8 cellular contexts compared by ENCODE assay signal in the genomic region with DNA sequence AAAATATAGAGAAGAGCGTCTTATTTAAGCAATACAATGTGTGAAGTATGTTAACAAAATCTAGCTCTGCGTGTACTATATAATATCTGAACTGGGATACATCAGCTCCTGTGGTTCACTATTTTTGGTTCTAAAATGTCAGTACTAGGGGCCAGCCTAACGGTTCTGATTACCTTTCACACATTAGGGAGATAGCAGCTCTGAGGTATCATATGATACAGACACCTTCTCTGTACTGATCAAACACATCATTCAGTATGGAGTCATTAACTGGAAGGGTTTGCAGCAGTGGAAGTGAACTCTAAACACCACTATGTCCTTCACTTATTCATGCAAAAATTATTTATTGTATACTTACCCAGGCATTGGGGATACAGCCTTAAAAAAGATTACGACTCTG. TPM values are rescaled to one million over a fixed set of nuclear protein-coding genes. Genes with fewer than 3 reads are reported as not detected.
DNase-seq lines count a peak whose midpoint lies in the region; ATAC-seq, FAIRE-seq and TF ChIP-seq lines count a peak whose summit lies in the region.

No MANE protein-coding gene starts in this region.

- no peaks in the 10 kb centered on the region for H3K27me3 Mint-ChIP-seq in CD14-positive monocyte (ENCODE audit: low read depth in 3 of 3)
- H3K27me3 Mint-ChIP-seq in nephron (ENCODE audit: low read depth): no peaks in the 10 kb centered on the region

- peaks cover 61% of the 10 kb centered on the region for H3K4me1 Mint-ChIP-seq in CD14-positive monocyte
- H3K4me1 Mint-ChIP-seq in nephron: peaks cover 45% of the 10 kb centered on the region

- FAIRE-seq in bronchial epithelial cell (lab: Jason Lieb, UNC): no peak

- H3K27ac ChIP-seq in KOPT-K1 (ENCODE audit: low read depth, low read length, poor library complexity, severe bottlenecking): peak overlapping the region; percentile 96

- H3K36me3 Mint-ChIP-seq in CD14-positive monocyte: peaks cover 3 to 4% of the 10 kb centered on the region in 2 donors
- no peaks in the 10 kb centered on the region for H3K36me3 Mint-ChIP-seq in nephron (ENCODE audit: low read depth)

- H3K9me3 ChIP-seq in KOPT-K1 (ENCODE audit: insufficient read depth, low read length, poor library complexity, severe bottlenecking): no peaks in the 10 kb centered on the region

- H3K27me3 ChIP-seq in bronchial epithelial cell (ENCODE audit: control insufficient read depth, insufficient read depth, low read length): no peaks in the 10 kb centered on the region

- peaks cover 8% of the 10 kb centered on the region; the same call in 1 of the 2 replicates for H3K36me3 ChIP-seq in KOPT-K1 (ENCODE audit: insufficient read depth, low read length)
- no peaks in the 10 kb centered on the region for H3K36me3 ChIP-seq in bronchial epithelial cell (ENCODE audit: control insufficient read depth, insufficient read depth, low read length)

- no peak for DNase-seq in CD14-positive monocyte (ENCODE audit: low spot score)
- DNase-seq in bronchial epithelial cell (ENCODE audit: low read depth): peak; percentile 15
- no peak for DNase-seq in cortex of kidney (lab: John Stamatoyannopoulos, UW)
- no peak for DNase-seq in left lobe of liver (ENCODE audit: low spot score)
- no peak for DNase-seq in islet precursor cell

- no peak for TF ChIP-seq CTCF in CD14-positive monocyte (IDR thresholded peaks at IDR 0.05)
- no peak for TF ChIP-seq CTCF in bronchial epithelial cell (IDR thresholded peaks at IDR 0.05; ENCODE audit: insufficient read depth, low read length, severe bottlenecking)
- TF ChIP-seq CTCF in nephron (IDR thresholded peaks at IDR 0.05; ENCODE audit: unreplicated experiment in 3 of 3): no peak

- peak overlapping the region; percentile 94 to 95 for H3K4me3 Mint-ChIP-seq in CD14-positive monocyte
- peak overlapping the region; percentile 89 to 95 (median 93) for H3K4me3 Mint-ChIP-seq in nephron

- intact Hi-C loops in CD14-positive monocyte (cut with micrococcal nuclease): loop anchor here (5.0 to 10.0 kb wide), 2 partner anchors 51 to 129 kb away; a partner anchor contains a TSS

- ATAC-seq in left lobe of liver: no peak
- ATAC-seq in HG03108 (IDR thresholded peaks at IDR 0.05; ENCODE audit: unreplicated experiment): no peak

- H3K9me3 Mint-ChIP-seq in CD14-positive monocyte: no peaks in the 10 kb centered on the region
- H3K9me3 Mint-ChIP-seq in nephron: no peaks in the 10 kb centered on the region

- H3K27ac Mint-ChIP-seq in CD14-positive monocyte (peak overlapping the region; percentile 92 to 99 (median 97)), nephron (peak overlapping the region; percentile 98 to 99 (median 98))

- H3K4me3 ChIP-seq in bronchial epithelial cell (ENCODE audit: low read depth, low read length): peak overlapping the region; percentile 84

RNA-seq across cellular contexts. Expression of a gene that starts 2.1 kb away (rescaled TPM):
- 10 to 100 TPM; 14.5 to 22.5 TPM for polyA plus RNA-seq in CD14-positive monocyte
- total RNA-seq in bronchial epithelial cell (29.8 and 30.3 TPM in 2 replicates), left lobe of liver (8.4 TPM)

RNA-seq across cellular contexts. Expression of a gene that starts 57.5 kb away (rescaled TPM):
- polyA plus RNA-seq in CD14-positive monocyte: 1 to 10 TPM; 3.0 to 3.4 TPM
- total RNA-seq in bronchial epithelial cell (10.9 and 26.6 TPM in 2 replicates), left lobe of liver (7.1 TPM)
